Comparison of ENCODE assay signal across 1 cellular context in the genomic region with DNA sequence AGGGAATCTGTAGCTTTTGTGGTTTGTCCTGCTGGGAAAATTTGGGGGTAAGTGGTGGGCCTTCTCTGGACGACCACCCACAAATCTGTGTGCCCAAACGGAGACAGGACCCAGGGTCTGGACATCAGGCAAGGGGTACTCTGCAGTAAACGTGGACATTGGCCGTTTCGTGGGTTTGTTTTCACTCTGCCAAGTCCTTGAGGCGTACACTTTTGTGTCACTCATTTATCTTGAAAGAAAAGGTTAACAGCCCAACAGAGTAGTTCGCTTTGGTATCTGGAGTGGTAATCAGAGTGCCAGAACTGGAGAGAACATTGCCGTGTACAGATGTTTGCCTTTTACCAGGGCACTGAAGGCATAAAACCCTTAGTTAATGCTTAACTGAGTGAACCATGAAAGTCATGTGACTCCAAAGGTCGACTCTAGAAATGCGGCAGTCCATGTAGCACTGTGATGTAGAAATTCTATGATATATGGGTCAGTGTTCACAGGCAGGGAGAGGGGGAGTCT.
TF ChIP-seq lines count a peak whose summit lies in the region.

No MANE protein-coding gene starts in this region.

TF ChIP-seq in K562, 482 proteins besides CTCF, POLR2A, EP300 and RAD21 (continued from another document):
- TF ChIP-seq, protein P1, sequence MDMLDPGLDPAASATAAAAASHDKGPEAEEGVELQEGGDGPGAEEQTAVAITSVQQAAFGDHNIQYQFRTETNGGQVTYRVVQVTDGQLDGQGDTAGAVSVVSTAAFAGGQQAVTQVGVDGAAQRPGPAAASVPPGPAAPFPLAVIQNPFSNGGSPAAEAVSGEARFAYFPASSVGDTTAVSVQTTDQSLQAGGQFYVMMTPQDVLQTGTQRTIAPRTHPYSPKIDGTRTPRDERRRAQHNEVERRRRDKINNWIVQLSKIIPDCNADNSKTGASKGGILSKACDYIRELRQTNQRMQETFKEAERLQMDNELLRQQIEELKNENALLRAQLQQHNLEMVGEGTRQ (CRISPR knock-in tag; IDR thresholded peaks at IDR 0.05) = peak; percentile 52
- TF ChIP-seq KHSRP (IDR thresholded peaks at IDR 0.05) (no peak), NONO (IDR thresholded peaks at IDR 0.05; ENCODE audit: low read depth in 2 of 2, low read length in 1 of 2) (no peak), NR2C1 (IDR thresholded peaks at IDR 0.05) (peak; percentile 46; the same call in 1 of the 2 replicates), NR2C1 (tag; IDR thresholded peaks at IDR 0.05) (no peak), POLR3A (IDR thresholded peaks at IDR 0.05; ENCODE audit: borderline replicate concordance, extremely low read depth, insufficient read depth, insufficient read length) (no peak), KDM5B (IDR thresholded peaks at IDR 0.05; ENCODE audit: insufficient replicate concordance, low read depth, low read length) (peak; percentile 42), DACH1 (IDR thresholded peaks at IDR 0.05; ENCODE audit: partially characterized antibody) (no peak), BACH1 (tag; IDR thresholded peaks at IDR 0.05) (no peak), ZNF561 (CRISPR knock-in tag; conservative IDR thresholded peaks at IDR 0.05) (no peak), HDAC6 (IDR thresholded peaks at IDR 0.05; ENCODE audit: low read depth, low read length) (no peak), PHF20 (IDR thresholded peaks at IDR 0.05; ENCODE audit: partially characterized antibody) (no peak), SIN3B (IDR thresholded peaks at IDR 0.05; ENCODE audit: low read depth) (no peak), TAF1 (IDR thresholded peaks at IDR 0.05; ENCODE audit: control insufficient read depth, extremely low read depth, insufficient read depth, low read length, severe bottlenecking) (no peak), ATF1 (CRISPR knock-in tag; IDR thresholded peaks at IDR 0.05) (no peak), ATF1 (tag; IDR thresholded peaks at IDR 0.05) (no peak), ZNF184 (CRISPR knock-in tag; IDR thresholded peaks at IDR 0.05) (no peak), ZNF830 (CRISPR knock-in tag; IDR thresholded peaks at IDR 0.05) (no peak), SRSF9 (IDR thresholded peaks at IDR 0.05; ENCODE audit: borderline replicate concordance, low read depth, low read length) (no peak), MCM2 (IDR thresholded peaks at IDR 0.05; ENCODE audit: low read depth) (no peak), RFX5 (IDR thresholded peaks at IDR 0.05; ENCODE audit: low read depth, low read length) (no peak), FOXA1 (IDR thresholded peaks at IDR 0.05; ENCODE audit: borderline replicate concordance) (no peak)
- TF ChIP-seq, protein P2, sequence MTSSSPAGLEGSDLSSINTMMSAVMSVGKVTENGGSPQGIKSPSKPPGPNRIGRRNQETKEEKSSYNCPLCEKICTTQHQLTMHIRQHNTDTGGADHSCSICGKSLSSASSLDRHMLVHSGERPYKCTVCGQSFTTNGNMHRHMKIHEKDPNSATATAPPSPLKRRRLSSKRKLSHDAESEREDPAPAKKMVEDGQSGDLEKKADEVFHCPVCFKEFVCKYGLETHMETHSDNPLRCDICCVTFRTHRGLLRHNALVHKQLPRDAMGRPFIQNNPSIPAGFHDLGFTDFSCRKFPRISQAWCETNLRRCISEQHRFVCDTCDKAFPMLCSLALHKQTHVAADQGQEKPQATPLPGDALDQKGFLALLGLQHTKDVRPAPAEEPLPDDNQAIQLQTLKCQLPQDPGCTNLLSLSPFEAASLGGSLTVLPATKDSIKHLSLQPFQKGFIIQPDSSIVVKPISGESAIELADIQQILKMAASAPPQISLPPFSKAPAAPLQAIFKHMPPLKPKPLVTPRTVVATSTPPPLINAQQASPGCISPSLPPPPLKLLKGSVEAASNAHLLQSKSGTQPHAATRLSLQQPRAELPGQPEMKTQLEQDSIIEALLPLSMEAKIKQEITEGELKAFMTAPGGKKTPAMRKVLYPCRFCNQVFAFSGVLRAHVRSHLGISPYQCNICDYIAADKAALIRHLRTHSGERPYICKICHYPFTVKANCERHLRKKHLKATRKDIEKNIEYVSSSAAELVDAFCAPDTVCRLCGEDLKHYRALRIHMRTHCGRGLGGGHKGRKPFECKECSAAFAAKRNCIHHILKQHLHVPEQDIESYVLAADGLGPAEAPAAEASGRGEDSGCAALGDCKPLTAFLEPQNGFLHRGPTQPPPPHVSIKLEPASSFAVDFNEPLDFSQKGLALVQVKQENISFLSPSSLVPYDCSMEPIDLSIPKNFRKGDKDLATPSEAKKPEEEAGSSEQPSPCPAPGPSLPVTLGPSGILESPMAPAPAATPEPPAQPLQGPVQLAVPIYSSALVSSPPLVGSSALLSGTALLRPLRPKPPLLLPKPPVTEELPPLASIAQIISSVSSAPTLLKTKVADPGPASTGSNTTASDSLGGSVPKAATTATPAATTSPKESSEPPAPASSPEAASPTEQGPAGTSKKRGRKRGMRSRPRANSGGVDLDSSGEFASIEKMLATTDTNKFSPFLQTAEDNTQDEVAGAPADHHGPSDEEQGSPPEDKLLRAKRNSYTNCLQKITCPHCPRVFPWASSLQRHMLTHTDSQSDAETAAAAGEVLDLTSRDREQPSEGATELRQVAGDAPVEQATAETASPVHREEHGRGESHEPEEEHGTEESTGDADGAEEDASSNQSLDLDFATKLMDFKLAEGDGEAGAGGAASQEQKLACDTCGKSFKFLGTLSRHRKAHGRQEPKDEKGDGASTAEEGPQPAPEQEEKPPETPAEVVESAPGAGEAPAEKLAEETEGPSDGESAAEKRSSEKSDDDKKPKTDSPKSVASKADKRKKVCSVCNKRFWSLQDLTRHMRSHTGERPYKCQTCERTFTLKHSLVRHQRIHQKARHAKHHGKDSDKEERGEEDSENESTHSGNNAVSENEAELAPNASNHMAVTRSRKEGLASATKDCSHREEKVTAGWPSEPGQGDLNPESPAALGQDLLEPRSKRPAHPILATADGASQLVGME (CRISPR knock-in tag; IDR thresholded peaks at IDR 0.05) = no peak
- TF ChIP-seq, protein P3, sequence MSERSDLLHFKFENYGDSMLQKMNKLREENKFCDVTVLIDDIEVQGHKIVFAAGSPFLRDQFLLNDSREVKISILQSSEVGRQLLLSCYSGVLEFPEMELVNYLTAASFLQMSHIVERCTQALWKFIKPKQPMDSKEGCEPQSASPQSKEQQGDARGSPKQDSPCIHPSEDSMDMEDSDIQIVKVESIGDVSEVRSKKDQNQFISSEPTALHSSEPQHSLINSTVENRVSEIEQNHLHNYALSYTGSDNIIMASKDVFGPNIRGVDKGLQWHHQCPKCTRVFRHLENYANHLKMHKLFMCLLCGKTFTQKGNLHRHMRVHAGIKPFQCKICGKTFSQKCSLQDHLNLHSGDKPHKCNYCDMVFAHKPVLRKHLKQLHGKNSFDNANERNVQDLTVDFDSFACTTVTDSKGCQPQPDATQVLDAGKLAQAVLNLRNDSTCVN (CRISPR knock-in tag; IDR thresholded peaks at IDR 0.05) = no peak
- TF ChIP-seq, protein P4, sequence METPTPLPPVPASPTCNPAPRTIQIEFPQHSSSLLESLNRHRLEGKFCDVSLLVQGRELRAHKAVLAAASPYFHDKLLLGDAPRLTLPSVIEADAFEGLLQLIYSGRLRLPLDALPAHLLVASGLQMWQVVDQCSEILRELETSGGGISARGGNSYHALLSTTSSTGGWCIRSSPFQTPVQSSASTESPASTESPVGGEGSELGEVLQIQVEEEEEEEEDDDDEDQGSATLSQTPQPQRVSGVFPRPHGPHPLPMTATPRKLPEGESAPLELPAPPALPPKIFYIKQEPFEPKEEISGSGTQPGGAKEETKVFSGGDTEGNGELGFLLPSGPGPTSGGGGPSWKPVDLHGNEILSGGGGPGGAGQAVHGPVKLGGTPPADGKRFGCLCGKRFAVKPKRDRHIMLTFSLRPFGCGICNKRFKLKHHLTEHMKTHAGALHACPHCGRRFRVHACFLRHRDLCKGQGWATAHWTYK (CRISPR knock-in tag; IDR thresholded peaks at IDR 0.05) = no peak
- TF ChIP-seq, protein P5, sequence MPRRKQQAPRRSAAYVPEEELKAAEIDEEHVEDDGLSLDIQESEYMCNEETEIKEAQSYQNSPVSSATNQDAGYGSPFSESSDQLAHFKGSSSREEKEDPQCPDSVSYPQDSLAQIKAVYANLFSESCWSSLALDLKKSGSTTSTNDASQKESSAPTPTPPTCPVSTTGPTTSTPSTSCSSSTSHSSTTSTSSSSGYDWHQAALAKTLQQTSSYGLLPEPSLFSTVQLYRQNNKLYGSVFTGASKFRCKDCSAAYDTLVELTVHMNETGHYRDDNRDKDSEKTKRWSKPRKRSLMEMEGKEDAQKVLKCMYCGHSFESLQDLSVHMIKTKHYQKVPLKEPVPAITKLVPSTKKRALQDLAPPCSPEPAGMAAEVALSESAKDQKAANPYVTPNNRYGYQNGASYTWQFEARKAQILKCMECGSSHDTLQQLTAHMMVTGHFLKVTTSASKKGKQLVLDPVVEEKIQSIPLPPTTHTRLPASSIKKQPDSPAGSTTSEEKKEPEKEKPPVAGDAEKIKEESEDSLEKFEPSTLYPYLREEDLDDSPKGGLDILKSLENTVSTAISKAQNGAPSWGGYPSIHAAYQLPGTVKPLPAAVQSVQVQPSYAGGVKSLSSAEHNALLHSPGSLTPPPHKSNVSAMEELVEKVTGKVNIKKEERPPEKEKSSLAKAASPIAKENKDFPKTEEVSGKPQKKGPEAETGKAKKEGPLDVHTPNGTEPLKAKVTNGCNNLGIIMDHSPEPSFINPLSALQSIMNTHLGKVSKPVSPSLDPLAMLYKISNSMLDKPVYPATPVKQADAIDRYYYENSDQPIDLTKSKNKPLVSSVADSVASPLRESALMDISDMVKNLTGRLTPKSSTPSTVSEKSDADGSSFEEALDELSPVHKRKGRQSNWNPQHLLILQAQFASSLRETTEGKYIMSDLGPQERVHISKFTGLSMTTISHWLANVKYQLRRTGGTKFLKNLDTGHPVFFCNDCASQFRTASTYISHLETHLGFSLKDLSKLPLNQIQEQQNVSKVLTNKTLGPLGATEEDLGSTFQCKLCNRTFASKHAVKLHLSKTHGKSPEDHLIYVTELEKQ (CRISPR knock-in tag; IDR thresholded peaks at IDR 0.05) = no peak
- TF ChIP-seq, protein P6, sequence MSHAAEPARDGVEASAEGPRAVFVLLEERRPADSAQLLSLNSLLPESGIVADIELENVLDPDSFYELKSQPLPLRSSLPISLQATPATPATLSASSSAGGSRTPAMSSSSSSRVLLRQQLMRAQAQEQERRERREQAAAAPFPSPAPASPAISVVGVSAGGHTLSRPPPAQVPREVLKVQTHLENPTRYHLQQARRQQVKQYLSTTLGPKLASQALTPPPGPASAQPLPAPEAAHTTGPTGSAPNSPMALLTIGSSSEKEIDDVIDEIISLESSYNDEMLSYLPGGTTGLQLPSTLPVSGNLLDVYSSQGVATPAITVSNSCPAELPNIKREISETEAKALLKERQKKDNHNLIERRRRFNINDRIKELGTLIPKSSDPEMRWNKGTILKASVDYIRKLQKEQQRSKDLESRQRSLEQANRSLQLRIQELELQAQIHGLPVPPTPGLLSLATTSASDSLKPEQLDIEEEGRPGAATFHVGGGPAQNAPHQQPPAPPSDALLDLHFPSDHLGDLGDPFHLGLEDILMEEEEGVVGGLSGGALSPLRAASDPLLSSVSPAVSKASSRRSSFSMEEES (CRISPR knock-in tag; IDR thresholded peaks at IDR 0.05) = peak; percentile 94
